29 cellular contexts compared by ENCODE assay signal in the genomic region with DNA sequence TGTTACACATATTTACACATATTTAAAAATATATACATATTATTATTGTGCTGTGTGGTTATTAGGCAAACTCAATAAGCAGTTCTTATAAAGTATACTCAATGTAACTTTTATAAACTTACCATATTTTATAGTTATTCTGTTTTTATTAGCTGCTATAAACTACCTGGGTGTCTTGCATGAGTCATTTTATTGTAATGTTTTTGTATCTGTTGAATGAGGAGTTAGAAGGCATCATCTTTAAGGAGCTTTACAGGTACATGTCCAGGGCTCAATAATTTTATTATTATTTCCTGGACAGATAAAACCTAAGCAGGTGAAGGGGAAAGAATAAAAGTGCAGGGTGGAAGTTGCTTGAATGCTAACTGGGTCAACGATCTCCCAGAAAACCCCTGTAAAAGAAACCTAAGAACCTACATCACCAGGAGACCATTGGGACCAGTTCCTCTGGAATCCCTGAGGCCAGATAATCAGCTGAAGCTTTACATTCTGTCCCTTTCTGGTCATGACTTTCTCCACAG. TPM values are rescaled to one million over a fixed set of nuclear protein-coding genes. Genes with fewer than 3 reads are reported as not detected.
"Had no signal": no experiment of that assay in that cellular context is flagged by ENCODE, and none has a peak within 500 bp of the region (broad histone marks: within the 10 kb centered on the region; RNA-seq: fewer than 3 reads in every experiment).

No MANE protein-coding gene starts in this region.

- H3K9me3 Mint-ChIP-seq: immature natural killer cell; natural killer cell; stimulated activated naive CD8-positive, alpha-beta T cell treated with anti-CD3 and anti-CD28 coated beads, Interleukin-15, amount 100 ng/mL, for 72 hours had no signal

- H3K4me3 ChIP-seq: coronary artery, esophagus muscularis mucosa, gastroesophageal sphincter, heart right ventricle, lower lobe of right lung, ovary, psoas muscle, sigmoid colon, suprapubic skin, transverse colon, upper lobe of right lung, uterus had no signal

- H3K27ac Mint-ChIP-seq: natural killer cell; stimulated activated naive CD8-positive, alpha-beta T cell treated with anti-CD3 and anti-CD28 coated beads, Interleukin-15, amount 100 ng/mL, for 72 hours had no signal

- DNase-seq: dermis blood vessel endothelial cell; effector memory CD4-positive, alpha-beta T cell; foreskin keratinocyte; heart right ventricle; hippocampal formation; immature natural killer cell; islet precursor cell; kidney glomerular epithelial cell; left ventricle myocardium superior; lower lobe of right lung; natural killer cell; occipital lobe; ovary; posterior cingulate gyrus; psoas muscle; right cardiac atrium; sigmoid colon; stimulated activated CD4-positive, alpha-beta T cell treated with anti-CD3 and anti-CD28 coated beads, Interleukin-2, amount 100 ng/mL, for 24 hours; stimulated activated naive CD4-positive, alpha-beta T cell; stimulated activated naive CD8-positive, alpha-beta T cell treated with anti-CD3 and anti-CD28 coated beads, Interleukin-15, amount 100 ng/mL, for 72 hours; transverse colon; upper lobe of right lung; uterus had no signal

- H3K9me3 ChIP-seq: esophagus muscularis mucosa, gastroesophageal sphincter, heart right ventricle, lower lobe of right lung, ovary, psoas muscle, sigmoid colon, suprapubic skin, transverse colon, upper lobe of right lung, uterus had no signal

- H3K27me3 Mint-ChIP-seq: stimulated activated naive CD8-positive, alpha-beta T cell treated with anti-CD3 and anti-CD28 coated beads, Interleukin-15, amount 100 ng/mL, for 72 hours had no signal

- H3K4me1 ChIP-seq: esophagus muscularis mucosa, lower lobe of right lung, psoas muscle, sigmoid colon, suprapubic skin, upper lobe of right lung, uterus had no signal

- H3K4me1 Mint-ChIP-seq: natural killer cell; stimulated activated naive CD8-positive, alpha-beta T cell treated with anti-CD3 and anti-CD28 coated beads, Interleukin-15, amount 100 ng/mL, for 72 hours had no signal

- H3K27me3 ChIP-seq: esophagus muscularis mucosa, foreskin keratinocyte, gastroesophageal sphincter, heart right ventricle, ovary, sigmoid colon, suprapubic skin, transverse colon, upper lobe of right lung, uterus had no signal

- FAIRE-seq: endothelial cell of umbilical vein had no signal

- ATAC-seq: foreskin keratinocyte; gastroesophageal sphincter; heart right ventricle; left ventricle myocardium superior; lower lobe of right lung; natural killer cell; psoas muscle; right cardiac atrium; stimulated activated naive CD8-positive, alpha-beta T cell treated with anti-CD3 and anti-CD28 coated beads, Interleukin-15, amount 100 ng/mL, for 72 hours; upper lobe of right lung had no signal

- H3K4me3 Mint-ChIP-seq: immature natural killer cell; natural killer cell; stimulated activated naive CD8-positive, alpha-beta T cell treated with anti-CD3 and anti-CD28 coated beads, Interleukin-15, amount 100 ng/mL, for 72 hours had no signal

- H3K36me3 ChIP-seq: ovary, uterus had no signal

- H3K27ac ChIP-seq: coronary artery, esophagus muscularis mucosa, foreskin keratinocyte, gastroesophageal sphincter, heart right ventricle, lower lobe of right lung, ovary, psoas muscle, sigmoid colon, suprapubic skin, transverse colon, upper lobe of right lung, uterus had no signal

RNA-seq across cellular contexts. Expression of a gene that starts 37.8 kb away (rescaled TPM):
- polyA plus RNA-seq: neural cell had no signal
